In the genomic region with DNA sequence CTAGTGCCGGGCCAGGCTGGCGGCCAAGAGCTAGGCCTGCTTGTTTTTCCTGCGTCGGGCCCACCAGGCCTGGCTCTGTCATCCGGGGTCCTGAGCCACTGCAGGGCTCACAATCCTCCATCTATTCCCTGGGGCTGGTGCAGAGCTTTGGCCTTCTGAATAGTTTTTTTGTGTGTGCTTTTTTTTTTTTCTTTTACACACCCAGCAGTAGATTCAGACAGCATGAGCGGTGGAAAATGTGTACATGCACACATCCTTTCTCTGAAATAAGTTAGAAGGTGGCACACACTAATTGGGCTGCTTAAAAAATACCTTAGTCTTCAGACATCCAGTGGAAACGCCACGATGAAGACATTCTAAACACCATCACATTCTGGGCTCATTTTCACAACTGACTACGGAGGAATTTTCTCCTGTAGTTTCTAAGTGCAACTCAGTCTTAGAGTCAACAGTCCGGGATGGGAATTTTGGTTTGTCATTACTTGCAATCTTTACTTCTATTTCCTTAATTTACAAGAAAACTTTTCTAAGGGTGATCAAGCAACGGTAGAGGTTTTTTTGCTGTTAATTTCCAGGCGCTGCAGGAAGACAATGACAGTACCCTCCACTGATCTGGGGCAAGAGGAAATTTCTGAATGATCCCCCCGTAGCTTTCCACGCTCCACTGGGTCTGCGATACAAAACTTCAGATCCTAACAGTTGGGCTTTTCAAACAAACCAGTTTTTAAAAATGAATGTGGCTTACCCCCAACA, we compare ENCODE assay signal across 8 cellular contexts. TPM values are rescaled to one million over a fixed set of nuclear protein-coding genes. Genes with fewer than 3 reads are reported as not detected.
DNase-seq lines count a peak whose midpoint lies in the region; ATAC-seq, FAIRE-seq and TF ChIP-seq lines count a peak whose summit lies in the region.

No MANE protein-coding gene starts in this region.

- H3K79me2 ChIP-seq in HepG2 (ENCODE audit: insufficient read depth, low read length): peaks cover 47% of the 10 kb centered on the region

- no TSS peak for BruUV-seq in A673 (replicated peaks; lab: Mats Ljungman, UMichigan)
- no TSS peak for BruUV-seq in HepG2 (replicated peaks; lab: Mats Ljungman, UMichigan)

- H2AFZ ChIP-seq in HepG2 (ENCODE audit: low read length): no peak overlapping the region

- H3K4me1 ChIP-seq in A673 (ENCODE audit: insufficient read depth, low read length, poor library complexity, severe bottlenecking) (peaks cover 51% of the 10 kb centered on the region), ascending aorta (peaks cover 20 to 45% of the 10 kb centered on the region in 2 donors), HepG2 (ENCODE audit: insufficient read depth, low read length) (peaks cover 53% of the 10 kb centered on the region), thymus (ENCODE audit: control insufficient read depth, insufficient read depth, low read length) (peaks cover 19% of the 10 kb centered on the region)

- intact Hi-C loops in A673 (cut with micrococcal nuclease; ENCODE audit: unreplicated experiment): loop anchor here (5.0 to 10.0 kb wide), 2 partner anchors 198 to 366 kb away; no protein-coding TSS in a partner anchor
- intact Hi-C loops in ascending aorta (cut with DNase I): loop anchor here (2.0 kb wide), 1 partner anchor 252 kb away; no protein-coding TSS in a partner anchor
- intact Hi-C loops in HepG2 (cut with micrococcal nuclease; ENCODE audit: unreplicated experiment): loop anchor here (2.0 kb wide), 1 partner anchor 242 kb away; no protein-coding TSS in a partner anchor

- CTCF ChIA-PET in A673 (lab: Charles Lee): no interaction called here
- CTCF ChIA-PET in HepG2 (lab: Yijun Ruan, JAX; ENCODE audit: low intra/inter-chr PET ratio, low total read pairs): no interaction called here

- TF ChIP-seq EP300 in HepG2 (IDR thresholded peaks at IDR 0.05; ENCODE audit: low read depth in 2 of 2, low read length in 2 of 2) (no peak), HepG2 (CRISPR knock-in tag; IDR thresholded peaks at IDR 0.05; ENCODE audit: borderline replicate concordance) (no peak)

- peak overlapping the region; percentile 85 for H3K27ac ChIP-seq in A673 (ENCODE audit: low read depth, low read length, poor library complexity, severe bottlenecking)
- H3K27ac ChIP-seq in ascending aorta: peak overlapping the region; percentile 98
- H3K27ac ChIP-seq in HepG2 (ENCODE audit: extremely low read length, insufficient read depth, low read length): peak overlapping the region; percentile 89
- peak overlapping the region; percentile 100 for H3K27ac ChIP-seq in thymus (ENCODE audit: low read depth)

- TF ChIP-seq POLR2A in HepG2 (IDR thresholded peaks at IDR 0.05; ENCODE audit: insufficient read depth in 1 of 2, low read depth in 2 of 2, low read length in 2 of 2): no peak

- TF ChIP-seq CTCF in A673 (conservative IDR thresholded peaks at IDR 0.05; ENCODE audit: low read depth, low read length) (no peak), ascending aorta (IDR thresholded peaks at IDR 0.05) (no peak), HepG2 (CRISPR knock-in tag; IDR thresholded peaks at IDR 0.05) (no peak)

- in situ Hi-C loops in HepG2 (cut with HindIII; ENCODE audit: extremely low pct_ligation_motif_present, low pct_unique_long_range_greater_than_20kb): loop anchor here (10.0 kb wide), 1 partner anchor 56 kb away; no protein-coding TSS in a partner anchor

- POLR2A ChIA-PET in A673 (lab: Charles Lee; ENCODE audit: low non-redundant PET): interaction anchor here (0.6 to 0.7 kb wide), 2 partner anchors 65 to 95 kb away, joined by 4 to 5 read pairs; no protein-coding TSS in a partner anchor
- POLR2A ChIA-PET in HepG2 (lab: Yijun Ruan, JAX): interaction anchor here (1.0 to 13.7 kb wide), 29 partner anchors 7 to 292 kb away, joined by 3 to 324 read pairs (median 7); partner anchors contain the start of gene ZFP36L2

- no peaks in the 10 kb centered on the region for H3K27me3 ChIP-seq in A673 (replicated peaks; ENCODE audit: insufficient read depth, low read depth, low read length, poor library complexity)
- no peaks in the 10 kb centered on the region for H3K27me3 ChIP-seq in ascending aorta
- H3K27me3 ChIP-seq in HepG2 (ENCODE audit: control insufficient read depth in 1 of 2, insufficient read depth in 2 of 2, low read length in 2 of 2): no peaks in the 10 kb centered on the region; a peak in 1 of 5 replicates
- no peaks in the 10 kb centered on the region for H3K27me3 ChIP-seq in thymus (ENCODE audit: control insufficient read depth, insufficient read depth)

- H3K9me3 ChIP-seq in A673 (ENCODE audit: low read depth, low read length, poor library complexity, severe bottlenecking): no peaks in the 10 kb centered on the region
- no peaks in the 10 kb centered on the region for H3K9me3 ChIP-seq in ascending aorta
- no peaks in the 10 kb centered on the region for H3K9me3 ChIP-seq in HepG2 (ENCODE audit: low read length)
- no peaks in the 10 kb centered on the region for H3K9me3 ChIP-seq in thymus (ENCODE audit: control insufficient read depth)

- WGBS in HepG2 (ENCODE audit: low lambda C conversion rate): 3% methylated on average over 13 of the region's 15 CpGs
- WGBS in thymus: 2% methylated on average over 15 of the region's 15 CpGs

- H3K4me3 ChIP-seq in A673 (ENCODE audit: low read depth, low read length, poor library complexity, severe bottlenecking) (peak overlapping the region; percentile 41), ascending aorta (peak overlapping the region; percentile 81 to 89), HepG2 (replicated peaks in 1 of 3; ENCODE audit: insufficient read depth in 1 of 3, low read depth in 2 of 3, low read length in 3 of 3) (peak overlapping the region; percentile 80 to 97 (median 89)), thymus (ENCODE audit: low read length) (peak overlapping the region; percentile 80)

- TF ChIP-seq RAD21 in HepG2 (CRISPR knock-in tag; IDR thresholded peaks at IDR 0.05): no peak

- FAIRE-seq in HepG2 (lab: Jason Lieb, UNC): no peak

- peak overlapping the region; percentile 99 for H3K4me2 ChIP-seq in HepG2 (ENCODE audit: low read depth, low read length)

- H4K20me1 ChIP-seq in HepG2 (ENCODE audit: insufficient read depth, low read length): peaks cover 32% of the 10 kb centered on the region

- no peak for DNase-seq in A673 (ENCODE audit: low spot score)
- DNase-seq in ascending aorta (ENCODE audit: low spot score in 2 of 2): no peak
- no peak for DNase-seq in HepG2 (ENCODE audit: low spot score)
- DNase-seq in EL: no peak

- ATAC-seq in HG03378 (IDR thresholded peaks at IDR 0.05; ENCODE audit: unreplicated experiment) (peak; percentile 9), HepG2 (peak; percentile 52), GM21367 (IDR thresholded peaks at IDR 0.05; ENCODE audit: unreplicated experiment) (no peak), GM19397 (IDR thresholded peaks at IDR 0.05; ENCODE audit: unreplicated experiment) (no peak)

- H3K36me3 ChIP-seq in A673 (ENCODE audit: insufficient read depth, low read length, poor library complexity, severe bottlenecking): peaks cover 19% of the 10 kb centered on the region
- peaks cover 28 to 31% of the 10 kb centered on the region in 2 donors for H3K36me3 ChIP-seq in ascending aorta
- peaks cover 3 to 10% of the 10 kb centered on the region in 2 experiments; a peak in 4 of 5 replicates for H3K36me3 ChIP-seq in HepG2 (replicated peaks in 1 of 2; ENCODE audit: control insufficient read depth in 1 of 2, insufficient read depth in 2 of 2, low read length in 2 of 2)
- peaks cover 42% of the 10 kb centered on the region for H3K36me3 ChIP-seq in thymus (ENCODE audit: control insufficient read depth, insufficient read depth)

- peak overlapping the region; percentile 80 for H3K9ac ChIP-seq in HepG2 (ENCODE audit: insufficient read depth, low read depth, low read length)

TF ChIP-seq in HepG2, 621 proteins besides CTCF, POLR2A, EP300 and RAD21 (continues in another document):
- TF ChIP-seq ZNF224 (CRISPR knock-in tag; IDR thresholded peaks at IDR 0.05): peak; percentile 59; the same call in 1 of the 2 replicates
- peak; percentile 58 for TF ChIP-seq POLR2G (IDR thresholded peaks at IDR 0.05; ENCODE audit: low read depth, low read length)

RNA-seq across cellular contexts. Expression of gene ZFP36L2, which starts 6.0 kb away (rescaled TPM):
- 20.4 and 23.4 TPM in 2 replicates for total RNA-seq in A673 (2021)
- total RNA-seq in ascending aorta: 148 TPM
- total RNA-seq in HepG2 (2016; rRNA removed; fragmentation: Illumina TruSeq; extraction: Trizol): 21.8 and 32.5 TPM in 2 replicates
- 10.9 and 11.1 TPM in 2 replicates for total RNA-seq in HepG2 (2016; cell fraction: cytosol; rRNA removed; fragmentation: Illumina TruSeq; extraction: Trizol; ENCODE audit: low read depth)
- total RNA-seq in HepG2 (2016; cell fraction: insoluble cytoplasmic fraction; rRNA removed; fragmentation: Illumina TruSeq; extraction: Trizol): 20.7 and 30.7 TPM in 2 replicates
- total RNA-seq in HepG2 (2016; cell fraction: membrane; rRNA removed; fragmentation: Illumina TruSeq; extraction: Trizol): 45.2 and 45.6 TPM in 2 replicates
- 28.9 and 31.5 TPM in 2 replicates for total RNA-seq in HepG2 (2016; cell fraction: nucleus; rRNA removed; fragmentation: Illumina TruSeq; extraction: Trizol)
- 11.2 and 12.5 TPM in 2 replicates for polyA plus RNA-seq in HepG2 (2011; rRNA removed)
- polyA plus RNA-seq in HepG2 (2011; cell fraction: cytosol; rRNA removed): 6.8 and 9.1 TPM in 2 replicates
- polyA plus RNA-seq in HepG2 (2011; cell fraction: nucleus; rRNA removed): 13.5 and 16.7 TPM in 2 replicates
- polyA plus RNA-seq in HepG2 (2012): 52.4 and 60.8 TPM in 2 replicates
- 10.6 and 12.4 TPM in 2 replicates for polyA plus RNA-seq in HepG2 (2016; cell fraction: cytosol; fragmentation: Illumina TruSeq; extraction: Trizol; ENCODE audit: low read depth)
- polyA plus RNA-seq in HepG2 (2016; cell fraction: insoluble cytoplasmic fraction; fragmentation: Illumina TruSeq; extraction: Trizol; ENCODE audit: low read depth): 78.1 and 90.4 TPM in 2 replicates
- 44.3 and 47.5 TPM in 2 replicates for polyA plus RNA-seq in HepG2 (2016; cell fraction: membrane; fragmentation: Illumina TruSeq; extraction: Trizol; ENCODE audit: low read depth)
- 95.3 and 99.0 TPM in 2 replicates for polyA plus RNA-seq in HepG2 (2016; cell fraction: nucleus; fragmentation: Illumina TruSeq; extraction: Trizol; ENCODE audit: insufficient read depth, low read depth)
- polyA minus RNA-seq in HepG2 (2011; rRNA and poly(A)+ RNA removed; ENCODE audit: low replicate concordance): 3.9 and 12.4 TPM in 2 replicates
- polyA minus RNA-seq in HepG2 (2011; cell fraction: cytosol; rRNA and poly(A)+ RNA removed): 25.5 and 27.1 TPM in 2 replicates
- 10.1 and 12.1 TPM in 2 replicates for polyA minus RNA-seq in HepG2 (2011; cell fraction: nucleus; rRNA and poly(A)+ RNA removed)
- polyA plus RNA-seq in thymus: 412 TPM

Comparison
In these comparisons a context has a peak if more than half of its experiments do, and no peak if none do; other contexts are left out.
1. ATAC-seq: peak in HG03378 (single experiment) and HepG2 (single experiment); none in GM21367 (single experiment) and GM19397 (single experiment).
2. Peak in every context shown above with its lines, with median percentiles within 50 percentile points of each other: H3K27ac ChIP-seq and H3K4me3 ChIP-seq.